Comparison of ENCODE assay signal across 1 cellular context in the genomic region with DNA sequence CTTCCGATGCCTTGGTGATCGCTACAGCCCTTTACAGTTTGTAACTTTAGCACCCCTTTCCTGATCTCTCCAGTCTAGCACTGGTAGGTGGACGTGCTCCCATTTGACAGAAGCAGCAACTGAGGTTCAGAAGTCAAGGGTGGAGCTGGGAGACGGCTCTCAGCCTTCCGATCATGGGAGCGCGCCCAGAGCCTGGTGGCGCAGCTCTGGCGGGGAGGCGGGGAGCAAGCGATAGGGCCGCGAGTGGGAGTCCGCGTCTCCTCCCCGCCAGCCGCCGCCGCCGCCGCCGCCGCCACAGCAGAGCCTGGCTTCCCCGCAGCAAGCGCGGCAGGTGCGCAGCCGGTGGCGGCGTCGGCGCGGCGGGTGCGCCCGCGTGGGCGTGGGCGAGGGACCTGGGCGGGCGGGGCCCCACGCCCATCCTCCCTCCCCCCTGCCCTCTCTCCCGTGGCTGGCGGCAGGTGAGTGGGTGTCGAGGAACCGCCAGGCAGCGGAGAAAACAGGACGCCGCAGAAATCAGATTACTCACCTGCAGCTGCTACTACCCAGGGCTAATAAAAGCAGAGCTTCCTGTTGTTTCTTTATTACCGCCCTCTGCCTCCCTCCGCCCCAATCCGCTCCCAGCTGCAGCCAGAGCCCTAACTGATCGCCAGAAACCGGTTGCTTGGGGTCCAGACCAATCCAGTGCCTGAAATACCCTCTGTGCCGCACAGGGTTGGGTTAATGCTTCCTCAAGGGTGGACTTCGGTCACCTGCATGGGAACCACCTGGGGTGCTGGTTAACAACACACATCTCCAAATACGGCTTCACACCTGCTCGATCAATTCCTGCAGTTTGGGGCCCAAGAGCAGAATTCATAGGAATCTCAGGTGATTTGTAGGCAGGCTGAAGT.
TF ChIP-seq lines count a peak whose summit lies in the region.

No MANE protein-coding gene starts in this region.

TF ChIP-seq in K562, 482 proteins besides CTCF, POLR2A, EP300 and RAD21 (continued from another document and continues in another):
- TF ChIP-seq, protein P1, sequence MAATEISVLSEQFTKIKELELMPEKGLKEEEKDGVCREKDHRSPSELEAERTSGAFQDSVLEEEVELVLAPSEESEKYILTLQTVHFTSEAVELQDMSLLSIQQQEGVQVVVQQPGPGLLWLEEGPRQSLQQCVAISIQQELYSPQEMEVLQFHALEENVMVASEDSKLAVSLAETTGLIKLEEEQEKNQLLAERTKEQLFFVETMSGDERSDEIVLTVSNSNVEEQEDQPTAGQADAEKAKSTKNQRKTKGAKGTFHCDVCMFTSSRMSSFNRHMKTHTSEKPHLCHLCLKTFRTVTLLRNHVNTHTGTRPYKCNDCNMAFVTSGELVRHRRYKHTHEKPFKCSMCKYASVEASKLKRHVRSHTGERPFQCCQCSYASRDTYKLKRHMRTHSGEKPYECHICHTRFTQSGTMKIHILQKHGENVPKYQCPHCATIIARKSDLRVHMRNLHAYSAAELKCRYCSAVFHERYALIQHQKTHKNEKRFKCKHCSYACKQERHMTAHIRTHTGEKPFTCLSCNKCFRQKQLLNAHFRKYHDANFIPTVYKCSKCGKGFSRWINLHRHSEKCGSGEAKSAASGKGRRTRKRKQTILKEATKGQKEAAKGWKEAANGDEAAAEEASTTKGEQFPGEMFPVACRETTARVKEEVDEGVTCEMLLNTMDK (IDR thresholded peaks at IDR 0.05; ENCODE audit: borderline replicate concordance, insufficient read depth, low read depth, low read length, poor library complexity, severe bottlenecking) = no peak
- TF ChIP-seq ZNF57 (CRISPR knock-in tag; IDR thresholded peaks at IDR 0.05) (no peak), ZNF253 (CRISPR knock-in tag; conservative IDR thresholded peaks at IDR 0.05) (no peak), SIRT6 (IDR thresholded peaks at IDR 0.05; ENCODE audit: low read depth, low read length) (no peak), ADNP (tag; IDR thresholded peaks at IDR 0.05) (no peak), MBD2 (IDR thresholded peaks at IDR 0.05; ENCODE audit: borderline replicate concordance, low read depth) (no peak), CREM (IDR thresholded peaks at IDR 0.05; ENCODE audit: low read depth) (peak; percentile 30), BRCA1 (IDR thresholded peaks at IDR 0.05) (no peak), BRCA1 (CRISPR knock-in tag; IDR thresholded peaks at IDR 0.05) (no peak), SMARCB1 (IDR thresholded peaks at IDR 0.05; ENCODE audit: insufficient read length, low read depth) (no peak), FOXP1 (CRISPR knock-in tag; IDR thresholded peaks at IDR 0.05) (no peak), TSC22D4 (tag; IDR thresholded peaks at IDR 0.05) (no peak), DDX20 (tag; IDR thresholded peaks at IDR 0.05; ENCODE audit: low read depth) (no peak), ZNF212 (CRISPR knock-in tag; IDR thresholded peaks at IDR 0.05) (no peak), CBX5 (IDR thresholded peaks at IDR 0.05; ENCODE audit: borderline replicate concordance, low read depth) (no peak), ZNF408 (CRISPR knock-in tag; IDR thresholded peaks at IDR 0.05; ENCODE audit: low read depth) (no peak), RBM14 (IDR thresholded peaks at IDR 0.05; ENCODE audit: borderline replicate concordance, insufficient read depth, low read depth, low read length) (no peak), TEAD1 (CRISPR knock-in tag; IDR thresholded peaks at IDR 0.05) (no peak; a peak in 1 of 4 replicates), HNRNPUL1 (IDR thresholded peaks at IDR 0.05; ENCODE audit: low read length) (no peak), ESRRA (IDR thresholded peaks at IDR 0.05; ENCODE audit: borderline replicate concordance, low read depth) (peak; percentile 55; the same call in 1 of the 2 replicates), SAFB (IDR thresholded peaks at IDR 0.05; ENCODE audit: borderline replicate concordance, low read depth, low read length) (peak; percentile 43; the same call in 1 of the 2 replicates), SNRNP70 (optimal IDR thresholded peaks at IDR 0.05; ENCODE audit: low read depth, low read length) (no peak), MYBL2 (IDR thresholded peaks at IDR 0.05; ENCODE audit: low read depth) (no peak), MYBL2 (CRISPR knock-in tag; IDR thresholded peaks at IDR 0.05; ENCODE audit: borderline replicate concordance) (no peak), ZNF133 (CRISPR knock-in tag; IDR thresholded peaks at IDR 0.05) (no peak), KLF13 (tag; IDR thresholded peaks at IDR 0.05; ENCODE audit: borderline replicate concordance, low read depth) (0 out of 2 replicates have a peak, but pooled peaks have one; percentile 54), ZNF551 (CRISPR knock-in tag; IDR thresholded peaks at IDR 0.05) (no peak), RBBP5 (IDR thresholded peaks at IDR 0.05; ENCODE audit: borderline replicate concordance, insufficient read depth, low read length, poor library complexity, severe bottlenecking) (no peak), SRSF1 (IDR thresholded peaks at IDR 0.05; ENCODE audit: low read depth, low read length) (no peak), KDM1A (IDR thresholded peaks at IDR 0.05) (peak; percentile 83 to 94), ZNF384 (IDR thresholded peaks at IDR 0.05; ENCODE audit: low read depth, low read length) (no peak), CHD4 (IDR thresholded peaks at IDR 0.05; ENCODE audit: insufficient read depth, insufficient replicate concordance, low read depth, low read length, poor library complexity, severe bottlenecking) (peak; percentile 86), NCOA2 (IDR thresholded peaks at IDR 0.05; ENCODE audit: partially characterized antibody in 2 of 2) (no peak), MTA3 (IDR thresholded peaks at IDR 0.05; ENCODE audit: borderline replicate concordance) (no peak), PRPF4 (IDR thresholded peaks at IDR 0.05; ENCODE audit: insufficient read depth, low read depth, low read length, poor library complexity, severe bottlenecking) (no peak), IRF2 (CRISPR knock-in tag; IDR thresholded peaks at IDR 0.05) (no peak), GTF2F1 (IDR thresholded peaks at IDR 0.05; ENCODE audit: low read depth, low read length) (no peak), SRSF9 (IDR thresholded peaks at IDR 0.05; ENCODE audit: borderline replicate concordance, low read depth, low read length) (no peak)
- TF ChIP-seq, protein P2, sequence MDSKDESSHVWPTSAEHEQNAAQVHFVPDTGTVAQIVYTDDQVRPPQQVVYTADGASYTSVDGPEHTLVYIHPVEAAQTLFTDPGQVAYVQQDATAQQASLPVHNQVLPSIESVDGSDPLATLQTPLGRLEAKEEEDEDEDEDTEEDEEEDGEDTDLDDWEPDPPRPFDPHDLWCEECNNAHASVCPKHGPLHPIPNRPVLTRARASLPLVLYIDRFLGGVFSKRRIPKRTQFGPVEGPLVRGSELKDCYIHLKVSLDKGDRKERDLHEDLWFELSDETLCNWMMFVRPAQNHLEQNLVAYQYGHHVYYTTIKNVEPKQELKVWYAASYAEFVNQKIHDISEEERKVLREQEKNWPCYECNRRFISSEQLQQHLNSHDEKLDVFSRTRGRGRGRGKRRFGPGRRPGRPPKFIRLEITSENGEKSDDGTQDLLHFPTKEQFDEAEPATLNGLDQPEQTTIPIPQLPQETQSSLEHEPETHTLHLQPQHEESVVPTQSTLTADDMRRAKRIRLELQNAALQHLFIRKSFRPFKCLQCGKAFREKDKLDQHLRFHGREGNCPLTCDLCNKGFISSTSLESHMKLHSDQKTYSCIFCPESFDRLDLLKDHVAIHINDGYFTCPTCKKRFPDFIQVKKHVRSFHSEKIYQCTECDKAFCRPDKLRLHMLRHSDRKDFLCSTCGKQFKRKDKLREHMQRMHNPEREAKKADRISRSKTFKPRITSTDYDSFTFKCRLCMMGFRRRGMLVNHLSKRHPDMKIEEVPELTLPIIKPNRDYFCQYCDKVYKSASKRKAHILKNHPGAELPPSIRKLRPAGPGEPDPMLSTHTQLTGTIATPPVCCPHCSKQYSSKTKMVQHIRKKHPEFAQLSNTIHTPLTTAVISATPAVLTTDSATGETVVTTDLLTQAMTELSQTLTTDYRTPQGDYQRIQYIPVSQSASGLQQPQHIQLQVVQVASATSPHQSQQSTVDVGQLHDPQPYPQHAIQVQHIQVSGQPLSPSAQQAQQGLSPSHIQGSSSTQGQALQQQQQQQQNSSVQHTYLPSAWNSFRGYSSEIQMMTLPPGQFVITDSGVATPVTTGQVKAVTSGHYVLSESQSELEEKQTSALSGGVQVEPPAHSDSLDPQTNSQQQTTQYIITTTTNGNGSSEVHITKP (IDR thresholded peaks at IDR 0.05; ENCODE audit: partially characterized antibody) = no peak
- TF ChIP-seq, protein P3, sequence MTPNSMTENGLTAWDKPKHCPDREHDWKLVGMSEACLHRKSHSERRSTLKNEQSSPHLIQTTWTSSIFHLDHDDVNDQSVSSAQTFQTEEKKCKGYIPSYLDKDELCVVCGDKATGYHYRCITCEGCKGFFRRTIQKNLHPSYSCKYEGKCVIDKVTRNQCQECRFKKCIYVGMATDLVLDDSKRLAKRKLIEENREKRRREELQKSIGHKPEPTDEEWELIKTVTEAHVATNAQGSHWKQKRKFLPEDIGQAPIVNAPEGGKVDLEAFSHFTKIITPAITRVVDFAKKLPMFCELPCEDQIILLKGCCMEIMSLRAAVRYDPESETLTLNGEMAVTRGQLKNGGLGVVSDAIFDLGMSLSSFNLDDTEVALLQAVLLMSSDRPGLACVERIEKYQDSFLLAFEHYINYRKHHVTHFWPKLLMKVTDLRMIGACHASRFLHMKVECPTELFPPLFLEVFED (CRISPR knock-in tag; conservative IDR thresholded peaks at IDR 0.05) = no peak
- TF ChIP-seq, protein P4, sequence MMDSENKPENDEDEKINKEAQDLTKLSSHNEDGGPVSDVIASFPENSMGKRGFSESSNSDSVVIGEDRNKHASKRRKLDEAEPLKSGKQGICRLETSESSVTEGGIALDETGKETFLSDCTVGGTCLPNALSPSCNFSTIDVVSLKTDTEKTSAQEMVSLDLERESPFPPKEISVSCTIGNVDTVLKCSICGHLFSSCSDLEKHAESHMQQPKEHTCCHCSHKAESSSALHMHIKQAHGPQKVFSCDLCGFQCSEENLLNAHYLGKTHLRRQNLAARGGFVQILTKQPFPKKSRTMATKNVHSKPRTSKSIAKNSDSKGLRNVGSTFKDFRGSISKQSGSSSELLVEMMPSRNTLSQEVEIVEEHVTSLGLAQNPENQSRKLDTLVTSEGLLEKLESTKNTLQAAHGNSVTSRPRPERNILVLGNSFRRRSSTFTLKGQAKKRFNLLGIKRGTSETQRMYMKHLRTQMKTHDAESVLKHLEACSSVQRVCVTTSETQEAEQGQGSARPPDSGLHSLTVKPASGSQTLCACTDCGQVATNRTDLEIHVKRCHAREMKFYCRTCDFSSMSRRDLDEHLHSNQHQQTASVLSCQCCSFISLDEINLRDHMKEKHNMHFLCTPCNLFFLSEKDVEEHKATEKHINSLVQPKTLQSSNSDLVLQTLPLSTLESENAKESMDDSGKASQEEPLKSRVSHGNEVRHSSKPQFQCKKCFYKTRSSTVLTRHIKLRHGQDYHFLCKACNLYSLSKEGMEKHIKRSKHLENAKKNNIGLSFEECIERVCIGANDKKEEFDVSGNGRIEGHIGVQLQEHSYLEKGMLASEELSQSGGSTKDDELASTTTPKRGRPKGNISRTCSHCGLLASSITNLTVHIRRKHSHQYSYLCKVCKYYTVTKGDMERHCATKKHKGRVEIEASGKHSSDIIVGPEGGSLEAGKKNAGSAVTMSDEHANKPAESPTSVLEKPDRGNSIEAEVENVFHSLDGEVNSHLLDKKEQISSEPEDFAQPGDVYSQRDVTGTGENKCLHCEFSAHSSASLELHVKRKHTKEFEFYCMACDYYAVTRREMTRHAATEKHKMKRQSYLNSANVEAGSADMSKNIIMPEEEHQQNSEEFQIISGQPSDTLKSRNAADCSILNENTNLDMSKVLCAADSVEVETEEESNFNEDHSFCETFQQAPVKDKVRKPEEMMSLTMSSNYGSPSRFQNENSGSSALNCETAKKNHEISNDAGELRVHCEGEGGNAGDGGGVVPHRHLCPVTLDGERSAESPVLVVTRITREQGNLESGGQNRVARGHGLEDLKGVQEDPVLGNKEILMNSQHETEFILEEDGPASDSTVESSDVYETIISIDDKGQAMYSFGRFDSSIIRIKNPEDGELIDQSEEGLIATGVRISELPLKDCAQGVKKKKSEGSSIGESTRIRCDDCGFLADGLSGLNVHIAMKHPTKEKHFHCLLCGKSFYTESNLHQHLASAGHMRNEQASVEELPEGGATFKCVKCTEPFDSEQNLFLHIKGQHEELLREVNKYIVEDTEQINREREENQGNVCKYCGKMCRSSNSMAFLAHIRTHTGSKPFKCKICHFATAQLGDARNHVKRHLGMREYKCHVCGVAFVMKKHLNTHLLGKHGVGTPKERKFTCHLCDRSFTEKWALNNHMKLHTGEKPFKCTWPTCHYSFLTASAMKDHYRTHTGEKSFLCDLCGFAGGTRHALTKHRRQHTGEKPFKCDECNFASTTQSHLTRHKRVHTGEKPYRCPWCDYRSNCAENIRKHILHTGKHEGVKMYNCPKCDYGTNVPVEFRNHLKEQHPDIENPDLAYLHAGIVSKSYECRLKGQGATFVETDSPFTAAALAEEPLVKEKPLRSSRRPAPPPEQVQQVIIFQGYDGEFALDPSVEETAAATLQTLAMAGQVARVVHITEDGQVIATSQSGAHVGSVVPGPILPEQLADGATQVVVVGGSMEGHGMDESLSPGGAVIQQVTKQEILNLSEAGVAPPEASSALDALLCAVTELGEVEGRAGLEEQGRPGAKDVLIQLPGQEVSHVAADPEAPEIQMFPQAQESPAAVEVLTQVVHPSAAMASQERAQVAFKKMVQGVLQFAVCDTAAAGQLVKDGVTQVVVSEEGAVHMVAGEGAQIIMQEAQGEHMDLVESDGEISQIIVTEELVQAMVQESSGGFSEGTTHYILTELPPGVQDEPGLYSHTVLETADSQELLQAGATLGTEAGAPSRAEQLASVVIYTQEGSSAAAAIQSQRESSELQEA (IDR thresholded peaks at IDR 0.05; ENCODE audit: low read depth) = no peak
- TF ChIP-seq, protein P5, sequence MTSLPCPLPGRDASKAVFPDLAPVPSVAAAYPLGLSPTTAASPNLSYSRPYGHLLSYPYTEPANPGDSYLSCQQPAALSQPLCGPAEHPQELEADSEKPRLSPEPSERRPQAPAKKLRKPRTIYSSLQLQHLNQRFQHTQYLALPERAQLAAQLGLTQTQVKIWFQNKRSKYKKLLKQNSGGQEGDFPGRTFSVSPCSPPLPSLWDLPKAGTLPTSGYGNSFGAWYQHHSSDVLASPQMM (CRISPR knock-in tag; IDR thresholded peaks at IDR 0.05) = no peak
- TF ChIP-seq, protein P6, sequence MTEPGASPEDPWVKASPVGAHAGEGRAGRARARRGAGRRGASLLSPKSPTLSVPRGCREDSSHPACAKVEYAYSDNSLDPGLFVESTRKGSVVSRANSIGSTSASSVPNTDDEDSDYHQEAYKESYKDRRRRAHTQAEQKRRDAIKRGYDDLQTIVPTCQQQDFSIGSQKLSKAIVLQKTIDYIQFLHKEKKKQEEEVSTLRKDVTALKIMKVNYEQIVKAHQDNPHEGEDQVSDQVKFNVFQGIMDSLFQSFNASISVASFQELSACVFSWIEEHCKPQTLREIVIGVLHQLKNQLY (CRISPR knock-in tag; conservative IDR thresholded peaks at IDR 0.05) = no peak
- TF ChIP-seq, protein P7, sequence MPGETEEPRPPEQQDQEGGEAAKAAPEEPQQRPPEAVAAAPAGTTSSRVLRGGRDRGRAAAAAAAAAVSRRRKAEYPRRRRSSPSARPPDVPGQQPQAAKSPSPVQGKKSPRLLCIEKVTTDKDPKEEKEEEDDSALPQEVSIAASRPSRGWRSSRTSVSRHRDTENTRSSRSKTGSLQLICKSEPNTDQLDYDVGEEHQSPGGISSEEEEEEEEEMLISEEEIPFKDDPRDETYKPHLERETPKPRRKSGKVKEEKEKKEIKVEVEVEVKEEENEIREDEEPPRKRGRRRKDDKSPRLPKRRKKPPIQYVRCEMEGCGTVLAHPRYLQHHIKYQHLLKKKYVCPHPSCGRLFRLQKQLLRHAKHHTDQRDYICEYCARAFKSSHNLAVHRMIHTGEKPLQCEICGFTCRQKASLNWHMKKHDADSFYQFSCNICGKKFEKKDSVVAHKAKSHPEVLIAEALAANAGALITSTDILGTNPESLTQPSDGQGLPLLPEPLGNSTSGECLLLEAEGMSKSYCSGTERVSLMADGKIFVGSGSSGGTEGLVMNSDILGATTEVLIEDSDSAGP (CRISPR knock-in tag; IDR thresholded peaks at IDR 0.05) = no peak
